In genomic region chr3:100007313-100007712, GRCh38 we compare ENCODE assay signal across 17 cellular contexts.
"Had no signal": no experiment of that assay in that cellular context is flagged by ENCODE, and none has a peak within 500 bp of the region (broad histone marks: within the 10 kb centered on the region; RNA-seq: fewer than 3 reads in every experiment).

No MANE protein-coding gene starts in this region.

- ATAC-seq: stimulated activated naive B cell treated with anti-CD40 and anti-IgM and Interleukin-4, amounts not matched to agents 10 μg/mL and 1 μg/mL and 100 μg/mL, for 72 hours had no signal

- H3K36me3 ChIP-seq: neural progenitor cell, tibial nerve had no signal

- H3K4me3 ChIP-seq: neural progenitor cell, SK-N-MC, tibial nerve had no signal

- H2AFZ ChIP-seq: neural progenitor cell had no signal

- H3K27me3 ChIP-seq: neural progenitor cell, tibial nerve had no signal

- DNase-seq: activated CD4-positive, alpha-beta memory T cell treated with anti-CD3 and anti-CD28 coated beads, Interleukin-2, amount 10 ng/mL, durations not matched to agents 7 days and 5 days; activated CD4-positive, alpha-beta T cell treated with anti-CD3 and anti-CD28 coated beads for 4 hours; activated effector memory CD4-positive, alpha-beta T cell treated with anti-CD3 and anti-CD28 coated beads, Interleukin-2, amount 50 U/mL, for 16 hours; activated naive CD8-positive, alpha-beta T cell treated with anti-CD3 and anti-CD28 coated beads for 36 hours; activated T-cell treated with anti-CD3 and anti-CD28 coated beads, Interleukin-2, amount 50 U/mL, for 48 hours; amygdala; effector memory CD4-positive, alpha-beta T cell; islet precursor cell; stimulated activated CD4-positive, alpha-beta T cell treated with anti-CD3 and anti-CD28 coated beads, Interleukin-15, amount 100 ng/mL, for 24 hours; stimulated activated CD4-positive, alpha-beta T cell treated with anti-CD3 and anti-CD28 coated beads, Interleukin-4, amount 100 ng/mL, for 1 hour; stimulated activated naive B cell treated with anti-CD40 and anti-IgM and Interleukin-4, amounts not matched to agents 10 μg/mL and 1 μg/mL and 100 μg/mL, for 72 hours had no signal

- H3K9me3 Mint-ChIP-seq: activated CD4-positive, alpha-beta memory T cell treated with anti-CD3 and anti-CD28 coated beads, Interleukin-2, amount 10 ng/mL, durations not matched to agents 7 days and 5 days; activated naive CD8-positive, alpha-beta T cell treated with anti-CD3 and anti-CD28 coated beads for 36 hours; dendritic cell treated with granulocyte-macrophage colony-stimulating factor and Interleukin-4, amounts not matched to agents 40 ng/mL and 50 ng/mL, for 4 days; neural progenitor cell; stimulated activated naive B cell treated with anti-CD40 and anti-IgM and Interleukin-4, amounts not matched to agents 10 μg/mL and 1 μg/mL and 100 μg/mL, for 72 hours; T-helper 1 cell treated with Interleukin-12 subunit alpha and Interleukin-12 subunit beta and Interleukin-4 antibody, amounts not matched to agents 30 μg/mL and 1 μg/mL, for 36 hours; WTC11 had no signal

- H3K4me2 ChIP-seq: neural progenitor cell had no signal

- H3K27me3 Mint-ChIP-seq: activated CD4-positive, alpha-beta memory T cell treated with anti-CD3 and anti-CD28 coated beads, Interleukin-2, amount 10 ng/mL, durations not matched to agents 7 days and 5 days; activated naive CD8-positive, alpha-beta T cell treated with anti-CD3 and anti-CD28 coated beads for 36 hours; dendritic cell treated with granulocyte-macrophage colony-stimulating factor and Interleukin-4, amounts not matched to agents 40 ng/mL and 50 ng/mL, for 4 days; stimulated activated naive B cell treated with anti-CD40 and anti-IgM and Interleukin-4, amounts not matched to agents 10 μg/mL and 1 μg/mL and 100 μg/mL, for 72 hours had no signal

- H3K27ac ChIP-seq: neural progenitor cell, SK-N-MC had no signal

- H3K27ac Mint-ChIP-seq: activated CD4-positive, alpha-beta memory T cell treated with anti-CD3 and anti-CD28 coated beads, Interleukin-2, amount 10 ng/mL, durations not matched to agents 7 days and 5 days; activated naive CD8-positive, alpha-beta T cell treated with anti-CD3 and anti-CD28 coated beads for 36 hours; dendritic cell treated with granulocyte-macrophage colony-stimulating factor and Interleukin-4, amounts not matched to agents 40 ng/mL and 50 ng/mL, for 4 days; neural progenitor cell; stimulated activated naive B cell treated with anti-CD40 and anti-IgM and Interleukin-4, amounts not matched to agents 10 μg/mL and 1 μg/mL and 100 μg/mL, for 72 hours; T-helper 1 cell treated with Interleukin-12 subunit alpha and Interleukin-12 subunit beta and Interleukin-4 antibody, amounts not matched to agents 30 μg/mL and 1 μg/mL, for 36 hours; WTC11 had no signal

- H3K9ac ChIP-seq: neural progenitor cell had no signal

- H3K9me3 ChIP-seq: tibial nerve had no signal

- H3K4me3 Mint-ChIP-seq: activated CD4-positive, alpha-beta memory T cell treated with anti-CD3 and anti-CD28 coated beads, Interleukin-2, amount 10 ng/mL, durations not matched to agents 7 days and 5 days; activated naive CD8-positive, alpha-beta T cell treated with anti-CD3 and anti-CD28 coated beads for 36 hours; dendritic cell treated with granulocyte-macrophage colony-stimulating factor and Interleukin-4, amounts not matched to agents 40 ng/mL and 50 ng/mL, for 4 days; neural progenitor cell; stimulated activated naive B cell treated with anti-CD40 and anti-IgM and Interleukin-4, amounts not matched to agents 10 μg/mL and 1 μg/mL and 100 μg/mL, for 72 hours; T-helper 1 cell treated with Interleukin-12 subunit alpha and Interleukin-12 subunit beta and Interleukin-4 antibody, amounts not matched to agents 30 μg/mL and 1 μg/mL, for 36 hours; WTC11 had no signal

- H3K36me3 Mint-ChIP-seq: neural progenitor cell, WTC11 had no signal
